In the genomic region with DNA sequence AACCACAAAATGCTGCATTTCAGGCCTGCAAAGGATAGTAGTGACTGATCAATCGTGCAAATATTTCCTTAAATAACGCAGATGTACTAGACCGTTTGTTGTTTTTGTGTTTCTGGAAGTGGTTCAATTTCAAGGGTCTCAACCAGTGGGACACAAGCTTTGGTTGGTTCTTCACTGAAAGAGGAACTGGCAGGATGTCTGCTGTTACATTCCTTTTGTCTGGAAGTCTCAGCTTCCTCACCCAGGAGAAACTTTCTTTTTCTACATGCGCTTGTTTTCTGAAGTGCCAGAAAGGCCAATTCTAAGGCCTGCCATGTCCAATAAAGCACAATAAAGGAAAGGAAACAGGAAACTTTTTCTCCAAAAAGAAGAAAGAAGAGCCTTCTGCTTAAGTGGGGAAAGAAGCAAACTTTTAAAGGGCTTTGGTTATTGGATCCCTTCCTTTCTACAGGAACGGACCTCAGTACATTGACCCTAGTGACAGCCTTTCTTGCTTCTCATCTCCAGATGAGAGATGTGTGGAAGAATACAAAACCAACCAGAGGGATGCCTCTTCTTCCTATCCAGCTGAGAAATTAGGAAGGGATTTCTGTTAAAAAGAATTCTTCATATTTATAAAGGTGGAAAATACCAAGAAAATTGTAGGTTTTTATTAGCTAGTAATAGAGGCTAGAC, we compare ENCODE assay signal across 16 cellular contexts. TPM values are rescaled to one million over a fixed set of nuclear protein-coding genes. Genes with fewer than 3 reads are reported as not detected.
DNase-seq lines count a peak whose midpoint lies in the region; ATAC-seq, FAIRE-seq and TF ChIP-seq lines count a peak whose summit lies in the region.
"Had no signal": no experiment of that assay in that cellular context is flagged by ENCODE, and none has a peak within 500 bp of the region (broad histone marks: within the 10 kb centered on the region; RNA-seq: fewer than 3 reads in every experiment).

No MANE protein-coding gene starts in this region.

- H3K27ac ChIP-seq in breast epithelium: no peak overlapping the region
- H3K27ac ChIP-seq in keratinocyte (ENCODE audit: control insufficient read depth, insufficient read depth, low read length): peak overlapping the region; percentile 73
- H3K27ac ChIP-seq in esophagus squamous epithelium: no peak overlapping the region
- H3K27ac ChIP-seq: ascending aorta, thyroid gland had no signal

- WGBS in esophagus squamous epithelium, 2 donors: 76 to 80% methylated on average over 5 of the region's 5 CpGs

- peaks cover 25% of the 10 kb centered on the region for H3K79me2 ChIP-seq in keratinocyte (ENCODE audit: control insufficient read depth, insufficient read depth, low read length)

- H2AFZ ChIP-seq in keratinocyte (ENCODE audit: control insufficient read depth, low read length): no peak overlapping the region

- dilution Hi-C loops in keratinocyte (cut with MboI; ENCODE audit: extremely low pct_ligation_motif_present, low sequenced_read_pairs): loop anchor here (25.0 kb wide), 1 partner anchor 244 kb away; no protein-coding TSS in a partner anchor

- H4K20me1 ChIP-seq in keratinocyte (ENCODE audit: control insufficient read depth, extremely low read depth, insufficient read depth, low read length): no peaks in the 10 kb centered on the region

- peak; percentile 49 for DNase-seq in MCF 10A (ENCODE audit: unreplicated experiment)
- DNase-seq in breast epithelium (ENCODE audit: low spot score in 2 of 2): no peak
- peak; percentile 63 for DNase-seq in astrocyte of the hippocampus (ENCODE audit: low read depth, low spot score)
- DNase-seq in keratinocyte (ENCODE audit: low read depth, low spot score): no peak
- DNase-seq in NCI-H128 (lab: John Stamatoyannopoulos, UW; ENCODE audit: unreplicated experiment): no peak
- no peak for DNase-seq in progenitor cell of endocrine pancreas (ENCODE audit: low spot score, unreplicated experiment)
- no peak for DNase-seq in esophagus squamous epithelium (lab: John Stamatoyannopoulos, UW)
- DNase-seq: 8988T; activated CD4-positive, alpha-beta T cell treated with anti-CD3 and anti-CD28 coated beads for 48 hours; activated T-cell treated with anti-CD3 and anti-CD28 coated beads, Interleukin-2, amount 50 U/mL, for 72 hours; DMS79; Karpas-422; T-cell; thyroid gland had no signal

- peaks cover 0 to 20% of the 10 kb centered on the region in 2 donors for H3K27me3 ChIP-seq in breast epithelium
- no peaks in the 10 kb centered on the region for H3K27me3 ChIP-seq in keratinocyte (ENCODE audit: control insufficient read depth, extremely low read depth, insufficient read depth, low read length)
- H3K27me3 ChIP-seq in esophagus squamous epithelium: peaks cover 0 to 33% (median 0%) of the 10 kb centered on the region in 4 donors
- H3K27me3 ChIP-seq: ascending aorta, thyroid gland had no signal

- peaks cover 22% of the 10 kb centered on the region for H3K4me1 Mint-ChIP-seq in MCF 10A (ENCODE audit: insufficient read depth, unreplicated experiment)
- peaks cover 11% of the 10 kb centered on the region for H3K4me1 Mint-ChIP-seq in progenitor cell of endocrine pancreas (ENCODE audit: low read depth)

- H3K9ac ChIP-seq in keratinocyte (ENCODE audit: control insufficient read depth, extremely low read depth, insufficient read depth, low read length): peak overlapping the region; percentile 34

- intact Hi-C loops in MCF 10A (cut with micrococcal nuclease): loop anchor here (2.0 kb wide), 1 partner anchor 125 kb away; no protein-coding TSS in a partner anchor
- intact Hi-C loops in breast epithelium (cut with DNase I; ENCODE audit: low total_unique reads): no loop called here
- intact Hi-C loops in esophagus squamous epithelium (cut with DNase I): no loop called here

- ATAC-seq in HG02642 (IDR thresholded peaks at IDR 0.05; ENCODE audit: poor library complexity, unreplicated experiment): no peak
- ATAC-seq: activated T-cell treated with anti-CD3 and anti-CD28 coated beads, Interleukin-2, amount 50 U/mL, for 72 hours; T-cell had no signal

- H3K4me3 Mint-ChIP-seq in MCF 10A (ENCODE audit: unreplicated experiment): peak overlapping the region; percentile 91
- H3K4me3 Mint-ChIP-seq in progenitor cell of endocrine pancreas (ENCODE audit: low read depth): no peak overlapping the region
- H3K4me3 Mint-ChIP-seq: activated T-cell treated with anti-CD3 and anti-CD28 coated beads, Interleukin-2, amount 50 U/mL, for 72 hours; T-cell had no signal

- no peaks in the 10 kb centered on the region for H3K9me1 ChIP-seq in keratinocyte (ENCODE audit: control insufficient read depth, extremely low read depth, insufficient read depth, low read length)

- H3K27ac Mint-ChIP-seq in MCF 10A (ENCODE audit: low read depth, unreplicated experiment) (peak overlapping the region; percentile 93), progenitor cell of endocrine pancreas (no peak overlapping the region)
- H3K27ac Mint-ChIP-seq: activated T-cell treated with anti-CD3 and anti-CD28 coated beads, Interleukin-2, amount 50 U/mL, for 72 hours; T-cell had no signal

- H3K9me3 Mint-ChIP-seq in MCF 10A (ENCODE audit: unreplicated experiment): no peaks in the 10 kb centered on the region
- no peaks in the 10 kb centered on the region for H3K9me3 Mint-ChIP-seq in progenitor cell of endocrine pancreas (ENCODE audit: low read depth)
- H3K9me3 Mint-ChIP-seq: activated T-cell treated with anti-CD3 and anti-CD28 coated beads, Interleukin-2, amount 50 U/mL, for 72 hours had no signal

- no peaks in the 10 kb centered on the region for H3K9me3 ChIP-seq in breast epithelium
- no peaks in the 10 kb centered on the region for H3K9me3 ChIP-seq in keratinocyte (ENCODE audit: control insufficient read depth, low read depth, low read length)
- H3K9me3 ChIP-seq in esophagus squamous epithelium: no peaks in the 10 kb centered on the region
- H3K9me3 ChIP-seq: ascending aorta, thyroid gland had no signal

- H3K4me3 ChIP-seq in breast epithelium (no peak overlapping the region), keratinocyte (ENCODE audit: control insufficient read depth in 2 of 3, extremely low read depth in 1 of 3, insufficient read depth in 2 of 3, low read depth in 1 of 3, low read length in 3 of 3) (peak overlapping the region in 2 of 3 experiments; percentile 27 to 45), esophagus squamous epithelium (no peak overlapping the region)
- H3K4me3 ChIP-seq: ascending aorta, thyroid gland had no signal

- TSS peak; percentile 97 for BruUV-seq in MCF 10A (replicated peaks; lab: Mats Ljungman, UMichigan)

- no peaks in the 10 kb centered on the region for H3K36me3 ChIP-seq in breast epithelium
- peaks cover 0 to 13% of the 10 kb centered on the region in 2 experiments for H3K36me3 ChIP-seq in keratinocyte (ENCODE audit: control insufficient read depth in 2 of 2, extremely low read depth in 1 of 2, insufficient read depth in 2 of 2, low read length in 2 of 2)
- no peaks in the 10 kb centered on the region for H3K36me3 ChIP-seq in esophagus squamous epithelium
- H3K36me3 ChIP-seq: ascending aorta, thyroid gland had no signal

- CTCF ChIA-PET in MCF 10A (lab: Yijun Ruan, JAX): interaction anchor here (0.6 to 4.3 kb wide), 6 partner anchors 10 to 498 kb away, joined by 3 to 19 read pairs (median 4); no protein-coding TSS in a partner anchor

- no peaks in the 10 kb centered on the region for H3K27me3 Mint-ChIP-seq in MCF 10A (ENCODE audit: insufficient read depth, unreplicated experiment)
- peaks cover 44% of the 10 kb centered on the region for H3K27me3 Mint-ChIP-seq in progenitor cell of endocrine pancreas

- peak; percentile 62 for FAIRE-seq in keratinocyte (lab: Jason Lieb, UNC)

- TF ChIP-seq CTCF in MCF 10A (IDR thresholded peaks at IDR 0.05; ENCODE audit: unreplicated experiment) (no peak), breast epithelium (IDR thresholded peaks at IDR 0.05) (no peak), keratinocyte (optimal IDR thresholded peaks at IDR 0.05 in 1 of 3, IDR thresholded peaks at IDR 0.05 in 1 of 3, conservative IDR thresholded peaks at IDR 0.05 in 1 of 3; ENCODE audit: extremely low read depth in 1 of 3, insufficient read depth in 2 of 3, low read length in 3 of 3) (no peak), progenitor cell of endocrine pancreas (IDR thresholded peaks at IDR 0.05; ENCODE audit: unreplicated experiment) (no peak), esophagus squamous epithelium (IDR thresholded peaks at IDR 0.05) (no peak)

- H3K4me1 ChIP-seq in breast epithelium (no peaks in the 10 kb centered on the region), keratinocyte (ENCODE audit: control insufficient read depth, extremely low read depth, insufficient read depth, low read length) (peaks cover 39% of the 10 kb centered on the region), esophagus squamous epithelium (peaks cover 4 to 20% (median 8%) of the 10 kb centered on the region in 3 donors)

- H3K36me3 Mint-ChIP-seq in MCF 10A (ENCODE audit: insufficient read depth, unreplicated experiment) (peaks cover 56% of the 10 kb centered on the region), progenitor cell of endocrine pancreas (ENCODE audit: insufficient read depth) (no peaks in the 10 kb centered on the region)
- H3K36me3 Mint-ChIP-seq: T-cell had no signal

- POLR2A ChIA-PET in MCF 10A (lab: Yijun Ruan, JAX): interaction anchor here (0.7 to 3.5 kb wide), 12 partner anchors 10 to 253 kb away, joined by 3 to 38 read pairs (median 4); no protein-coding TSS in a partner anchor

- H3K4me2 ChIP-seq in keratinocyte (ENCODE audit: control insufficient read depth, extremely low read depth, insufficient read depth, low read depth, low read length): peak overlapping the region; percentile 97

- no peak for TF ChIP-seq POLR2A in breast epithelium (IDR thresholded peaks at IDR 0.05)
- no peak for TF ChIP-seq POLR2A in esophagus squamous epithelium (IDR thresholded peaks at IDR 0.05)

RNA-seq across cellular contexts. Expression of a gene that starts 4.2 kb away (rescaled TPM):
- 31.8 and 37.4 TPM in 2 replicates for total RNA-seq in MCF 10A (2022)
- total RNA-seq in breast epithelium: 100 to 1,000 TPM in 1 of 3 donors, 1 to 10 TPM in 2; 2.0 to 142 (median 3.3) TPM
- 78.4 to 320 TPM (median 223 TPM) in 3 replicates for polyA plus RNA-seq in keratinocyte
- polyA plus RNA-seq in keratinocyte (2011; ENCODE audit: low read depth): 43.2 TPM
- polyA plus RNA-seq in keratinocyte (2011; cell fraction: cytosol; rRNA removed): 68.2 and 168 TPM in 2 replicates
- polyA plus RNA-seq in keratinocyte (2011; cell fraction: nucleus; rRNA removed): 195 and 207 TPM in 2 replicates
- 53.9 and 191 TPM in 2 replicates for polyA plus RNA-seq in keratinocyte (2012; ENCODE audit: low replicate concordance)
- polyA minus RNA-seq in keratinocyte: 40.7 to 108 TPM (median 51.2 TPM) in 3 replicates
- 98.8 TPM for polyA minus RNA-seq in keratinocyte (2011; cell fraction: cytosol; rRNA and poly(A)+ RNA removed)
- polyA minus RNA-seq in keratinocyte (2011; cell fraction: nucleus; rRNA and poly(A)+ RNA removed): 54.3 and 92.1 TPM in 2 replicates
- total RNA-seq in progenitor cell of endocrine pancreas: 2.5 and 4.7 TPM in 2 replicates
- total RNA-seq in esophagus squamous epithelium: 1 to 10 TPM in 1 of 4 donors, under 1 TPM in 3; 0.19 to 2.6 (median 0.59) TPM
- total RNA-seq: activated T-cell treated with anti-CD3 and anti-CD28 coated beads, Interleukin-2, amount 50 U/mL, for 72 hours had no signal

Comparison
In these comparisons a context has a peak if more than half of its experiments do, and no peak if none do; other contexts are left out.
1. DNase-seq: peak in MCF 10A (single experiment) and astrocyte of the hippocampus (single experiment); none in breast epithelium (0 of 2), keratinocyte (single experiment), NCI-H128 (single experiment), progenitor cell of endocrine pancreas (single experiment) and esophagus squamous epithelium (single experiment).
2. H3K4me3 ChIP-seq: peak in keratinocyte (2 of 3); none in breast epithelium (0 of 3) and esophagus squamous epithelium (0 of 4).